In genomic region chr2:210477496-210477895, GRCh38 we compare ENCODE assay signal across 8 cellular contexts. TPM values are rescaled to one million over a fixed set of nuclear protein-coding genes. Genes with fewer than 3 reads are reported as not detected.
A peak's percentile ranks its signal among the peaks of the same experiment; 100 is the strongest.
DNase-seq lines count a peak whose midpoint lies in the region; ATAC-seq and TF ChIP-seq lines count a peak whose summit lies in the region.

No MANE protein-coding gene starts in this region.

- peak overlapping the region; percentile 99 for H3K4me3 Mint-ChIP-seq in activated naive CD8-positive, alpha-beta T cell treated with anti-CD3 and anti-CD28 coated beads, Interleukin-2, amount 10 ng/mL, durations not matched to agents 7 days and 5 days

- 76 to 87% (median 84%) methylated on average over 3 of the region's 3 CpGs for WGBS in stomach, 5 donors

- H3K4me1 ChIP-seq in stomach: peaks cover 7 to 32% (median 22%) of the 10 kb centered on the region in 4 donors

- H3K27me3 ChIP-seq in stomach: no peaks in the 10 kb centered on the region

- POLR2A ChIA-PET in activated naive CD8-positive, alpha-beta T cell treated with anti-CD3 and anti-CD28 coated beads, Interleukin-2, amount 10 ng/mL, durations not matched to agents 7 days and 5 days (lab: Charles Lee): no interaction called here

- no peaks in the 10 kb centered on the region for H3K9me3 Mint-ChIP-seq in activated naive CD8-positive, alpha-beta T cell treated with anti-CD3 and anti-CD28 coated beads, Interleukin-2, amount 10 ng/mL, durations not matched to agents 7 days and 5 days

- H3K36me3 ChIP-seq in stomach: peaks cover 0 to 8% (median 6%) of the 10 kb centered on the region in 4 donors

- TF ChIP-seq POLR2A in stomach (IDR thresholded peaks at IDR 0.05): no peak

- peak overlapping the region; percentile 96 for H3K27ac Mint-ChIP-seq in activated naive CD8-positive, alpha-beta T cell treated with anti-CD3 and anti-CD28 coated beads, Interleukin-2, amount 10 ng/mL, durations not matched to agents 7 days and 5 days

- no peaks in the 10 kb centered on the region for H3K9me3 ChIP-seq in stomach

- H3K36me3 Mint-ChIP-seq in activated naive CD8-positive, alpha-beta T cell treated with anti-CD3 and anti-CD28 coated beads, Interleukin-2, amount 10 ng/mL, durations not matched to agents 7 days and 5 days: peaks cover 8% of the 10 kb centered on the region

- DNase-seq in COLO829 (ENCODE audit: low spot score): peak; percentile 16
- peak; percentile 47 for DNase-seq in KG1 (lab: John Stamatoyannopoulos, UW)
- DNase-seq in activated naive CD8-positive, alpha-beta T cell treated with anti-CD3 and anti-CD28 coated beads, Interleukin-2, amount 10 ng/mL, durations not matched to agents 7 days and 5 days: no peak
- DNase-seq in stomach: no peak
- DNase-seq in NK-92 (lab: John Stamatoyannopoulos, UW; ENCODE audit: unreplicated experiment): no peak
- DNase-seq in NCI-H748 treated with DMSO at 0.1 percent for 48 hours (lab: John Stamatoyannopoulos, UW): no peak

- H3K27ac ChIP-seq in stomach: peak overlapping the region in 2 of 5 donors; percentile 87 to 88

- H3K27me3 Mint-ChIP-seq in activated naive CD8-positive, alpha-beta T cell treated with anti-CD3 and anti-CD28 coated beads, Interleukin-2, amount 10 ng/mL, durations not matched to agents 7 days and 5 days: no peaks in the 10 kb centered on the region

- TF ChIP-seq CTCF in stomach (IDR thresholded peaks at IDR 0.05): no peak

- intact Hi-C loops in stomach (cut with DNase I; ENCODE audit: low total_unique reads): no loop called here

- TF ChIP-seq EP300 in stomach (IDR thresholded peaks at IDR 0.05): no peak

- H3K4me1 Mint-ChIP-seq in activated naive CD8-positive, alpha-beta T cell treated with anti-CD3 and anti-CD28 coated beads, Interleukin-2, amount 10 ng/mL, durations not matched to agents 7 days and 5 days: peaks cover 31% of the 10 kb centered on the region

- no peak for ATAC-seq in activated naive CD8-positive, alpha-beta T cell treated with anti-CD3 and anti-CD28 coated beads, Interleukin-2, amount 10 ng/mL, durations not matched to agents 7 days and 5 days (ENCODE audit: low read depth)
- no peak for ATAC-seq in HG03469 (IDR thresholded peaks at IDR 0.05; ENCODE audit: unreplicated experiment)

- H3K4me3 ChIP-seq in iPS-11a (ENCODE audit: low read depth, low read length): peak overlapping the region; percentile 28
- H3K4me3 ChIP-seq in stomach: peak overlapping the region in 3 of 4 donors; percentile 68 to 85 (median 73)

RNA-seq across cellular contexts. Expression of gene LANCL1, which starts 0.9 kb away (rescaled TPM):
- total RNA-seq in activated naive CD8-positive, alpha-beta T cell treated with anti-CD3 and anti-CD28 coated beads, Interleukin-2, amount 10 ng/mL, durations not matched to agents 7 days and 5 days: 10 to 100 TPM; 37.2 to 39.9 TPM
- 10 to 100 TPM in 4 of 5 donors, under 1 TPM in 1; 0.87 to 49.6 (median 42.9) TPM for total RNA-seq in stomach
- 10 to 100 TPM; 10.7 to 14.8 (median 13.2) TPM for polyA plus RNA-seq in stomach

Comparison
In these comparisons a context has a peak if more than half of its experiments do, and no peak if none do; other contexts are left out.
1. DNase-seq: peak in COLO829 (single experiment) and KG1 (single experiment); none in activated naive CD8-positive, alpha-beta T cell treated with anti-CD3 and anti-CD28 coated beads, Interleukin-2, amount 10 ng/mL, durations not matched to agents 7 days and 5 days (single experiment), stomach (single experiment), NK-92 (single experiment) and NCI-H748 treated with DMSO at 0.1 percent for 48 hours (single experiment).